In genomic region chr1:159015440-159015909, GRCh38 we compare ENCODE assay signal across 1 cellular context.
TF ChIP-seq lines count a peak whose summit lies in the region.

No MANE protein-coding gene starts in this region.

TF ChIP-seq in liver, 16 proteins besides CTCF, POLR2A, EP300 and RAD21 (continued from another document):
- no peak for TF ChIP-seq ZBTB33 (IDR thresholded peaks at IDR 0.05)
- no peak for TF ChIP-seq SP1 (IDR thresholded peaks at IDR 0.05)
- TF ChIP-seq TAF1 (conservative IDR thresholded peaks at IDR 0.05): no peak
- TF ChIP-seq EGR1 (IDR thresholded peaks at IDR 0.05; ENCODE audit: low read depth in 2 of 2): no peak
- TF ChIP-seq HNF4G (IDR thresholded peaks at IDR 0.05): no peak
- peak; percentile 32 for TF ChIP-seq YY1 (IDR thresholded peaks at IDR 0.05)
- TF ChIP-seq JUND (IDR thresholded peaks at IDR 0.05): peak in 1 of 2 donors; percentile 70
- no peak for TF ChIP-seq HNF4A (conservative IDR thresholded peaks at IDR 0.05)
- TF ChIP-seq RXRA (IDR thresholded peaks at IDR 0.05): peak in 1 of 2 donors; percentile 5
TF ChIP-seq in liver: peak in this region for 5.
